ENCODE assay signal across 8 cellular contexts in the genomic region with DNA sequence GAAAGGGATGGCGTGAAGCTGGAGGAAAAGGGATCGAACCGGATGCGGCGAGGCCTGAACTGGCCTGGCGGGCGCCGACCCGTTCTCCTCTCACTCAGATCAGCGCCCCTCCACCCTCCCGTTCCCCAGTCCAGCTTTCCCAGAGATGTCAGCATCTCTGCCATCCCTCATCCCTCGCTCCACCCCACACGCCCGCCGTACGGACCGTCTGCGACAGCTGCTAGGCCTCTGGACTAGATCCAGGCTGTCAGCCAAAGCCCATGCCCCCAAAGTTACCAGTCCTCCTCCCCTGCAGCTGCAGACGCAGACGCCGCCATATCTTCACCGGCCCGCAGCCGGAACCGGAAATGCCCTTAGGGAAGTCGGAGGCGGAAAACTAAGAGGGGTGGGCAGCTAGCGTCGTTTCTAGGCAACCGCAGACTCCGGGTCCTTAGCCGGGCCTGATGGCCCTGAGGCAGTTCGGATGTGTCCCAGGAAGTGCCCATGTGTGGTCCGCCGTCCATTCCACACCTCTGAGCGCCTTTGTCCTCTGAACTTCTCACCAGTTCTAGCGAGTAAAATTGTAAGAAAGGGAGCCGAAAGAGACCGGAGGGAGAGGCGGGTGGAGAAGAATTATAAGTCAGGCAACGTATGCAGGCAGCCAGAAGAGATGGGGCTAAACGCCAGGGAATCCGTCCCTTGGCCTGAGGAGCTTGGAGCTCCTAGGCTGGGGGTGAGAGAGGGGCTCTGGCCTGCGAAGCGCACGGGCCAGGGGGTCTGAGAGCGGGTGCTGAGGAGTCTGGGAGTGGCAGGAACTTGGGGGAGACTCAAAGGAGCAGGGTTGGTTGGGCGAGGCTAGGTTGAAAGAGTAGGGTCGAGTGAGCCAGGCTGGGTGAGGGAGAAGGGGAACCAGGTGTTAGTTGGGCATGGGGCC. TPM values are rescaled to one million over a fixed set of nuclear protein-coding genes. Genes with fewer than 3 reads are reported as not detected.
A peak's percentile ranks its signal among the peaks of the same experiment; 100 is the strongest.
DNase-seq lines count a peak whose midpoint lies in the region; ATAC-seq and TF ChIP-seq lines count a peak whose summit lies in the region.

A gene with protein sequence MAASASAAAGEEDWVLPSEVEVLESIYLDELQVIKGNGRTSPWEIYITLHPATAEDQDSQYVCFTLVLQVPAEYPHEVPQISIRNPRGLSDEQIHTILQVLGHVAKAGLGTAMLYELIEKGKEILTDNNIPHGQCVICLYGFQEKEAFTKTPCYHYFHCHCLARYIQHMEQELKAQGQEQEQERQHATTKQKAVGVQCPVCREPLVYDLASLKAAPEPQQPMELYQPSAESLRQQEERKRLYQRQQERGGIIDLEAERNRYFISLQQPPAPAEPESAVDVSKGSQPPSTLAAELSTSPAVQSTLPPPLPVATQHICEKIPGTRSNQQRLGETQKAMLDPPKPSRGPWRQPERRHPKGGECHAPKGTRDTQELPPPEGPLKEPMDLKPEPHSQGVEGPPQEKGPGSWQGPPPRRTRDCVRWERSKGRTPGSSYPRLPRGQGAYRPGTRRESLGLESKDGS (minus strand): TSS at position 349 of the 913 bp plus-strand sequence. CDS start 32 bp downstream, at position 317.
STK36 (plus strand) TSS at position 433 of the 913 bp plus-strand sequence. CDS start 744 bp downstream, outside the sequence.

- H3K4me1 Mint-ChIP-seq in T-helper 17 cell = peaks cover 15% of the 10 kb centered on the region

- under 1% methylated on average over 49 of the region's 49 CpGs for WGBS in prostate gland

- peak within 1 kb of the TSS; percentile 99 for H3K4me3 Mint-ChIP-seq in T-helper 17 cell

- H3K36me3 Mint-ChIP-seq in T-helper 17 cell (ENCODE audit: low read depth) = no peaks in the 10 kb centered on the region

- no peaks in the 10 kb centered on the region for H3K9me3 ChIP-seq in T-helper 17 cell (ENCODE audit: control insufficient read depth, low read length, poor library complexity, severe bottlenecking)
- H3K9me3 ChIP-seq in left ventricle myocardium inferior (replicated peaks) = no peaks in the 10 kb centered on the region
- no peaks in the 10 kb centered on the region for H3K9me3 ChIP-seq in prostate gland

- no peak for TF ChIP-seq CTCF in GM13977 (IDR thresholded peaks at IDR 0.05; ENCODE audit: extremely low read depth, insufficient read depth, missing control alignments)
- TF ChIP-seq CTCF in left ventricle myocardium inferior (IDR thresholded peaks at IDR 0.05; ENCODE audit: borderline replicate concordance) = no peak
- TF ChIP-seq CTCF in prostate gland (IDR thresholded peaks at IDR 0.05) = no peak

- H3K36me3 ChIP-seq in left ventricle myocardium inferior (peaks cover 27% of the 10 kb centered on the region), prostate gland (peaks cover 0 to 6% of the 10 kb centered on the region in 2 donors)

- ATAC-seq in HG02852 (IDR thresholded peaks at IDR 0.05; ENCODE audit: unreplicated experiment) (peak; percentile 99), T-helper 17 cell (peak; percentile 96)

- intact Hi-C loops in left ventricle myocardium inferior (cut with micrococcal nuclease) (no loop called here), prostate gland (cut with DNase I) (no loop called here)

- H3K27ac ChIP-seq in left ventricle myocardium inferior (replicated peaks) = peak within 1 kb of the TSS; percentile 83
- peak within 1 kb of the TSS; percentile 56 to 65 for H3K27ac ChIP-seq in prostate gland

- H3K27ac Mint-ChIP-seq in T-helper 17 cell = peak within 1 kb of the TSS; percentile 99

- DNase-seq in GM13977 (ENCODE audit: low spot score) (peak; percentile 89), NCI-H1694 (lab: John Stamatoyannopoulos, UW) (peak; percentile 88), T-helper 17 cell (peak; percentile 60 to 69 (median 69)), amniotic stem cell (lab: John Stamatoyannopoulos, UW) (peak; percentile 85), left ventricle myocardium inferior (peak; percentile 82), prostate gland (ENCODE audit: low spot score) (peak; percentile 75), ureter (ENCODE audit: low spot score) (peak; percentile 86)

- H3K4me1 ChIP-seq in left ventricle myocardium inferior (peaks cover 23% of the 10 kb centered on the region), prostate gland (replicated peaks) (peaks cover 4% of the 10 kb centered on the region)

- peak within 1 kb of the TSS; percentile 84 for H3K4me3 ChIP-seq in left ventricle myocardium inferior
- peak within 1 kb of the TSS; percentile 48 to 73 for H3K4me3 ChIP-seq in prostate gland

- no peaks in the 10 kb centered on the region for H3K27me3 Mint-ChIP-seq in T-helper 17 cell

- in situ Hi-C loops in GM13977 (cut with MboI; ENCODE audit: low pct_unique_long_range_greater_than_20kb, low sequenced_read_pairs, unreplicated experiment) = loop anchor here (25.0 kb wide), 1 partner anchor 385 kb away; the partner anchor contains the start of gene TMBIM1

- H3K27me3 ChIP-seq in left ventricle myocardium inferior (ENCODE audit: low read depth) (no peaks in the 10 kb centered on the region), prostate gland (replicated peaks; ENCODE audit: insufficient read depth) (no peaks in the 10 kb centered on the region)

- TF ChIP-seq POLR2A in prostate gland (IDR thresholded peaks at IDR 0.05) = peak; percentile 30

RNA-seq across cellular contexts. Expression of the first gene that starts in this region (rescaled TPM):
- total RNA-seq in T-helper 17 cell = 10 to 100 TPM; 13.4 to 18.3 TPM
- total RNA-seq in left ventricle myocardium inferior = 14.7 TPM
- total RNA-seq in prostate gland = 10 to 100 TPM; 20.0 to 32.5 TPM
- total RNA-seq in ureter = 33.7 TPM

RNA-seq across cellular contexts. Expression of gene STK36, which starts in this region (rescaled TPM):
- total RNA-seq in T-helper 17 cell = 10 to 100 TPM; 14.2 to 21.0 TPM
- total RNA-seq in left ventricle myocardium inferior = 7.4 TPM
- 10 to 100 TPM; 22.0 to 90.9 TPM for total RNA-seq in prostate gland
- total RNA-seq in ureter = 55.4 TPM

Comparison
In these comparisons a context has a peak if more than half of its experiments do, and no peak if none do; other contexts are left out.
1. Peak in every context shown above with its lines: DNase-seq, ATAC-seq, H3K4me3 ChIP-seq and H3K27ac ChIP-seq.